22 cellular contexts compared by ENCODE assay signal in genomic region chr16:86281435-86281834, GRCh38.
A peak's percentile ranks its signal among the peaks of the same experiment; 100 is the strongest.
DNase-seq lines count a peak whose midpoint lies in the region; ATAC-seq and TF ChIP-seq lines count a peak whose summit lies in the region.
"Had no signal": no experiment of that assay in that cellular context is flagged by ENCODE, and none has a peak within 500 bp of the region (broad histone marks: within the 10 kb centered on the region; RNA-seq: fewer than 3 reads in every experiment).

No MANE protein-coding gene starts in this region.

- H3K36me3 ChIP-seq in body of pancreas (replicated peaks in 1 of 2; ENCODE audit: insufficient read depth in 1 of 2, low read depth in 2 of 2) (no peaks in the 10 kb centered on the region), gastroesophageal sphincter (no peaks in the 10 kb centered on the region), sigmoid colon (no peaks in the 10 kb centered on the region), osteoblast (ENCODE audit: insufficient read depth, low read length) (no peaks in the 10 kb centered on the region), esophagus muscularis mucosa (no peaks in the 10 kb centered on the region)

- H2AFZ ChIP-seq in osteoblast (ENCODE audit: low read length), result no peak overlapping the region

- DNase-seq in body of pancreas, result peak in 2 of 4 donors; percentile 47 to 65
- DNase-seq in sigmoid colon, result peak; percentile 85
- no peak for DNase-seq in medulla oblongata (ENCODE audit: extremely low spot score)
- no peak for DNase-seq in osteoblast (ENCODE audit: insufficient read length, low spot score, missing footprints)
- DNase-seq in esophagus muscularis mucosa (ENCODE audit: extremely low spot score), result no peak
- DNase-seq: C1 segment of cervical spinal cord; Caco-2; CD4-positive, alpha-beta memory T cell; DMS 273 treated with DMSO at 0.1 percent for 48 hours; DMS79 treated with DMSO at 0.1 percent for 48 hours; GF-D8; Karpas-422; NCI-H1092 treated with DMSO at 0.1 percent for 48 hours; NCI-H1436; NCI-H187; NCI-H2171 treated with DMSO at 0.1 percent for 48 hours; NCI-H345; NCI-H510A treated with DMSO at 0.1 percent for 48 hours; SIG-M5; SK-N-SH had no signal

- TF ChIP-seq CTCF in body of pancreas (IDR thresholded peaks at IDR 0.05), result no peak
- no peak for TF ChIP-seq CTCF in gastroesophageal sphincter (IDR thresholded peaks at IDR 0.05)
- TF ChIP-seq CTCF in sigmoid colon (IDR thresholded peaks at IDR 0.05), result no peak
- TF ChIP-seq CTCF in osteoblast (IDR thresholded peaks at IDR 0.05; ENCODE audit: extremely low read depth, low read depth, low read length), result no peak
- no peak for TF ChIP-seq CTCF in esophagus muscularis mucosa (IDR thresholded peaks at IDR 0.05)

- TF ChIP-seq EP300 in gastroesophageal sphincter (IDR thresholded peaks at IDR 0.05) (no peak), sigmoid colon (IDR thresholded peaks at IDR 0.05) (peak in 1 of 4 donors; percentile 42), esophagus muscularis mucosa (IDR thresholded peaks at IDR 0.05) (no peak)

- H3K9me3 ChIP-seq in body of pancreas (no peaks in the 10 kb centered on the region), gastroesophageal sphincter (no peaks in the 10 kb centered on the region), sigmoid colon (no peaks in the 10 kb centered on the region), osteoblast (ENCODE audit: low read depth, low read length) (no peaks in the 10 kb centered on the region), esophagus muscularis mucosa (no peaks in the 10 kb centered on the region)
- H3K9me3 ChIP-seq: Caco-2, SK-N-SH had no signal

- 36 to 39% methylated on average over 7 to 12 of the region's 12 CpGs for WGBS in body of pancreas, 2 donors
- WGBS in gastroesophageal sphincter (ENCODE audit: low coverage in 1 of 2), 2 donors, result 65 to 72% methylated on average over 2 to 5 of the region's 12 CpGs
- 71 to 74% methylated on average over 12 of the region's 12 CpGs for WGBS in sigmoid colon, 2 donors
- 55% methylated on average over 7 of the region's 12 CpGs for WGBS in esophagus muscularis mucosa

- H3K4me1 ChIP-seq in body of pancreas, result no peaks in the 10 kb centered on the region
- H3K4me1 ChIP-seq in gastroesophageal sphincter, result peaks cover 0 to 3% (median 0%) of the 10 kb centered on the region in 3 donors
- peaks cover 0 to 21% (median 8%) of the 10 kb centered on the region in 4 donors for H3K4me1 ChIP-seq in sigmoid colon
- H3K4me1 ChIP-seq in osteoblast (ENCODE audit: insufficient read depth, low read length), result no peaks in the 10 kb centered on the region
- peaks cover 0 to 9% (median 4%) of the 10 kb centered on the region in 4 donors for H3K4me1 ChIP-seq in esophagus muscularis mucosa
- H3K4me1 ChIP-seq: Caco-2 had no signal

- ATAC-seq in body of pancreas (peak; percentile 38), gastroesophageal sphincter (peak; percentile 41), GM19455 (IDR thresholded peaks at IDR 0.05; ENCODE audit: unreplicated experiment) (no peak)

- H4K20me1 ChIP-seq in osteoblast (ENCODE audit: insufficient read depth, low read length), result no peaks in the 10 kb centered on the region

- H3K27me3 ChIP-seq in body of pancreas, result peaks cover 0 to 9% of the 10 kb centered on the region in 2 donors
- peaks cover 14% of the 10 kb centered on the region for H3K27me3 ChIP-seq in gastroesophageal sphincter
- peaks cover 0 to 7% (median 0%) of the 10 kb centered on the region in 3 donors for H3K27me3 ChIP-seq in sigmoid colon
- H3K27me3 ChIP-seq in osteoblast (ENCODE audit: insufficient read depth, low read length), result peaks cover 32% of the 10 kb centered on the region
- H3K27me3 ChIP-seq in esophagus muscularis mucosa, result peaks cover 0 to 17% (median 0%) of the 10 kb centered on the region in 4 donors

- H3K27ac ChIP-seq in body of pancreas, result no peak overlapping the region
- H3K27ac ChIP-seq in gastroesophageal sphincter, result no peak overlapping the region
- H3K27ac ChIP-seq in sigmoid colon, result peak overlapping the region in 3 of 4 donors; percentile 3 to 65 (median 55)
- H3K27ac ChIP-seq in osteoblast (ENCODE audit: low read depth, low read length), result no peak overlapping the region
- H3K27ac ChIP-seq in esophagus muscularis mucosa (replicated peaks in 1 of 4), result no peak overlapping the region

- H3K4me2 ChIP-seq in osteoblast (ENCODE audit: insufficient read depth, low read length), result no peak overlapping the region
- H3K4me2 ChIP-seq: SK-N-SH had no signal

- intact Hi-C loops in body of pancreas (cut with DNase I), result no loop called here
- intact Hi-C loops in sigmoid colon (cut with DNase I), result no loop called here
- intact Hi-C loops in esophagus muscularis mucosa (cut with DNase I), result no loop called here

- no peak overlapping the region for H3K4me3 ChIP-seq in body of pancreas
- no peak overlapping the region for H3K4me3 ChIP-seq in gastroesophageal sphincter
- H3K4me3 ChIP-seq in sigmoid colon, result no peak overlapping the region
- H3K4me3 ChIP-seq in osteoblast (ENCODE audit: insufficient read depth, low read length), result no peak overlapping the region
- H3K4me3 ChIP-seq in esophagus muscularis mucosa, result no peak overlapping the region

- TF ChIP-seq POLR2A in body of pancreas (IDR thresholded peaks at IDR 0.05), result no peak
- TF ChIP-seq POLR2A in gastroesophageal sphincter (IDR thresholded peaks at IDR 0.05), result no peak
- TF ChIP-seq POLR2A in sigmoid colon (IDR thresholded peaks at IDR 0.05), result no peak
- no peak for TF ChIP-seq POLR2A in esophagus muscularis mucosa (IDR thresholded peaks at IDR 0.05; ENCODE audit: low read depth)

- H3K79me2 ChIP-seq in osteoblast (ENCODE audit: insufficient read depth, low read length), result no peaks in the 10 kb centered on the region

Comparison
In these comparisons a context has a peak if more than half of its experiments do, and no peak if none do; other contexts are left out.
1. H3K27ac ChIP-seq: peak in sigmoid colon (3 of 4); none in body of pancreas (0 of 4), gastroesophageal sphincter (0 of 4), osteoblast (single experiment) and esophagus muscularis mucosa (0 of 4).